ENCODE assay signal across 18 cellular contexts in genomic region chr14:56125772-56126411, GRCh38. TPM values are rescaled to one million over a fixed set of nuclear protein-coding genes. Genes with fewer than 3 reads are reported as not detected.
DNase-seq lines count a peak whose midpoint lies in the region; ATAC-seq and TF ChIP-seq lines count a peak whose summit lies in the region.
"Had no signal": no experiment of that assay in that cellular context is flagged by ENCODE, and none has a peak within 500 bp of the region (broad histone marks: within the 10 kb centered on the region; RNA-seq: fewer than 3 reads in every experiment).

No MANE protein-coding gene starts in this region.

- no peak overlapping the region for H3K27ac ChIP-seq in SJCRH30
- H3K27ac ChIP-seq: epithelial cell of prostate, gastrocnemius medialis, left lung had no signal

- peak; percentile 90 for DNase-seq in DMS53 (lab: John Stamatoyannopoulos, UW)
- peak; percentile 67 for DNase-seq in NCI-H1417 treated with DMSO at 0.1 percent for 48 hours (lab: John Stamatoyannopoulos, UW)
- DNase-seq in SJCRH30: peak; percentile 22 to 38
- DNase-seq in progenitor cell of endocrine pancreas (ENCODE audit: low spot score, unreplicated experiment): no peak
- DNase-seq in AG20443 (ENCODE audit: low spot score): no peak
- DNase-seq in HT-29 (ENCODE audit: low spot score): no peak
- DNase-seq: activated T-cell treated with anti-CD3 and anti-CD28 coated beads, Interleukin-2, amount 50 U/mL, for 1 hour; Caco-2; gastrocnemius medialis; left lung; mucosa of descending colon; NCI-H187; RPMI8226; stimulated activated CD4-positive, alpha-beta T cell treated with anti-CD3 and anti-CD28 coated beads, Interleukin-2, amount 100 ng/mL, for 48 hours; SW 1271 had no signal

- H3K9me3 ChIP-seq in SJCRH30 (replicated peaks): no peaks in the 10 kb centered on the region
- H3K9me3 ChIP-seq: Caco-2, gastrocnemius medialis, left lung, mucosa of descending colon had no signal

- no peak for TF ChIP-seq CTCF in progenitor cell of endocrine pancreas (IDR thresholded peaks at IDR 0.05; ENCODE audit: unreplicated experiment)

- H3K27ac Mint-ChIP-seq in progenitor cell of endocrine pancreas: peak overlapping the region; percentile 91
- H3K27ac Mint-ChIP-seq: activated naive CD4-positive, alpha-beta T cell treated with anti-CD3 and anti-CD28 coated beads, Interleukin-2, amount 50 U/mL, for 24 hours had no signal

- H3K27me3 ChIP-seq in SJCRH30: no peaks in the 10 kb centered on the region
- H3K27me3 ChIP-seq: gastrocnemius medialis, left lung had no signal

- H3K4me3 ChIP-seq in SJCRH30: no peak overlapping the region
- H3K4me3 ChIP-seq: gastrocnemius medialis, left lung, mucosa of descending colon had no signal

- H3K9me3 Mint-ChIP-seq in progenitor cell of endocrine pancreas (ENCODE audit: low read depth): no peaks in the 10 kb centered on the region
- H3K9me3 Mint-ChIP-seq: activated naive CD4-positive, alpha-beta T cell treated with anti-CD3 and anti-CD28 coated beads, Interleukin-2, amount 50 U/mL, for 24 hours had no signal

- H3K4me3 Mint-ChIP-seq in progenitor cell of endocrine pancreas (ENCODE audit: low read depth): no peak overlapping the region
- H3K4me3 Mint-ChIP-seq: activated naive CD4-positive, alpha-beta T cell treated with anti-CD3 and anti-CD28 coated beads, Interleukin-2, amount 50 U/mL, for 24 hours had no signal

- H3K36me3 ChIP-seq in SJCRH30: no peaks in the 10 kb centered on the region
- H3K36me3 ChIP-seq: gastrocnemius medialis, left lung had no signal

- peaks cover 8% of the 10 kb centered on the region; the same call in 1 of the 2 replicates for H3K4me1 ChIP-seq in SJCRH30
- H3K4me1 ChIP-seq: Caco-2 had no signal

- ATAC-seq in GM19395 (IDR thresholded peaks at IDR 0.05; ENCODE audit: unreplicated experiment): no peak
- ATAC-seq: gastrocnemius medialis, left lung, mucosa of descending colon had no signal

- no peaks in the 10 kb centered on the region for H3K36me3 Mint-ChIP-seq in progenitor cell of endocrine pancreas (ENCODE audit: insufficient read depth)
- H3K36me3 Mint-ChIP-seq: activated naive CD4-positive, alpha-beta T cell treated with anti-CD3 and anti-CD28 coated beads, Interleukin-2, amount 50 U/mL, for 24 hours had no signal

- H3K4me1 Mint-ChIP-seq in progenitor cell of endocrine pancreas (ENCODE audit: low read depth): peaks cover 65% of the 10 kb centered on the region

- H3K27me3 Mint-ChIP-seq in progenitor cell of endocrine pancreas: peaks cover 4% of the 10 kb centered on the region

RNA-seq across cellular contexts. Expression of gene PELI2, which starts 7.7 kb away (rescaled TPM):
- 7.9 and 9.3 TPM in 2 replicates for total RNA-seq in SJCRH30 (2014; rRNA removed; shearing (Covaris generic))
- total RNA-seq in progenitor cell of endocrine pancreas: 28.5 and 32.2 TPM in 2 replicates
- total RNA-seq in HT-29 (2014; rRNA removed; shearing (Covaris generic)): 3.1 and 3.8 TPM in 2 replicates

Comparison
In these comparisons a context has a peak if more than half of its experiments do, and no peak if none do; other contexts are left out.
1. DNase-seq: peak in DMS53 (single experiment), NCI-H1417 treated with DMSO at 0.1 percent for 48 hours (single experiment) and SJCRH30 (2 of 2); none in progenitor cell of endocrine pancreas (single experiment), AG20443 (single experiment) and HT-29 (single experiment).